8 cellular contexts compared by ENCODE assay signal in genomic region chr1:220680085-220680687, GRCh38. TPM values are rescaled to one million over a fixed set of nuclear protein-coding genes. Genes with fewer than 3 reads are reported as not detected.
DNase-seq lines count a peak whose midpoint lies in the region; ATAC-seq, FAIRE-seq and TF ChIP-seq lines count a peak whose summit lies in the region.

No MANE protein-coding gene starts in this region.

- no peak overlapping the region for H3K4me2 ChIP-seq in endothelial cell of umbilical vein (ENCODE audit: insufficient read depth, low read length)

- no peak overlapping the region for H3K4me3 ChIP-seq in RWPE2 (ENCODE audit: severe bottlenecking)
- no peak overlapping the region for H3K4me3 ChIP-seq in endothelial cell of umbilical vein (replicated peaks in 1 of 3; ENCODE audit: insufficient read depth in 1 of 3, low read depth in 1 of 3, low read length in 3 of 3)
- H3K4me3 ChIP-seq in naive thymus-derived CD4-positive, alpha-beta T cell (ENCODE audit: low read length): no peak overlapping the region

- POLR2A ChIA-PET in endothelial cell of umbilical vein (lab: Charles Lee): no interaction called here
- POLR2A ChIA-PET in naive thymus-derived CD4-positive, alpha-beta T cell (lab: Charles Lee): no interaction called here

- H3K79me2 ChIP-seq in endothelial cell of umbilical vein (ENCODE audit: control insufficient read depth, insufficient read depth, low read length): no peaks in the 10 kb centered on the region

- no peaks in the 10 kb centered on the region for H4K20me1 ChIP-seq in endothelial cell of umbilical vein (replicated peaks; ENCODE audit: control insufficient read depth, extremely low read depth, insufficient read depth, low read length)

- H3K9ac ChIP-seq in endothelial cell of umbilical vein (replicated peaks; ENCODE audit: extremely low read depth, insufficient read depth, low read length): no peak overlapping the region

- H3K27ac Mint-ChIP-seq in naive thymus-derived CD4-positive, alpha-beta T cell: no peak overlapping the region

- H3K27me3 ChIP-seq in RWPE2 (ENCODE audit: insufficient read depth, poor library complexity, severe bottlenecking): no peaks in the 10 kb centered on the region
- no peaks in the 10 kb centered on the region for H3K27me3 ChIP-seq in endothelial cell of umbilical vein (ENCODE audit: control insufficient read depth in 2 of 2, insufficient read depth in 2 of 2, low read length in 2 of 2)
- no peaks in the 10 kb centered on the region for H3K27me3 ChIP-seq in naive thymus-derived CD4-positive, alpha-beta T cell (ENCODE audit: control insufficient read depth in 2 of 2, insufficient read depth in 2 of 2, low read length in 2 of 2)

- ATAC-seq in GM21786 (IDR thresholded peaks at IDR 0.05; ENCODE audit: unreplicated experiment) (peak; percentile 94), RWPE2 (ENCODE audit: low read depth) (peak; percentile 61; the same call in 2 of the 3 replicates)
- ATAC-seq in naive thymus-derived CD4-positive, alpha-beta T cell: peak; percentile 81

- H3K27ac ChIP-seq in 22Rv1 (no peak overlapping the region), RWPE2 (ENCODE audit: poor library complexity, severe bottlenecking) (no peak overlapping the region), endothelial cell of umbilical vein (ENCODE audit: insufficient read depth, low read depth, low read length) (no peak overlapping the region)
- H3K27ac ChIP-seq in naive thymus-derived CD4-positive, alpha-beta T cell (ENCODE audit: low read depth, low read length): no peak overlapping the region

- intact Hi-C loops in endothelial cell of umbilical vein (cut with micrococcal nuclease): loop anchor here (1.0 to 10.0 kb wide), 4 partner anchors 53 to 495 kb away; no protein-coding TSS in a partner anchor
- intact Hi-C loops in naive thymus-derived CD4-positive, alpha-beta T cell (cut with micrococcal nuclease): loop anchor here (1.0 kb wide), 2 partner anchors 53 to 96 kb away; no protein-coding TSS in a partner anchor

- peak; percentile 83 for FAIRE-seq in G401.6 (lab: Jason Lieb, UNC)
- no peak for FAIRE-seq in HTR-8/SVneo (lab: Jason Lieb, UNC)
- FAIRE-seq in endothelial cell of umbilical vein (lab: Jason Lieb, UNC): peak; percentile 83

- H3K4me1 ChIP-seq in RWPE2 (ENCODE audit: insufficient read depth, poor library complexity, severe bottlenecking) (no peaks in the 10 kb centered on the region), endothelial cell of umbilical vein (ENCODE audit: control insufficient read depth, extremely low read depth, insufficient read depth, low read length) (no peaks in the 10 kb centered on the region)
- H3K4me1 ChIP-seq in naive thymus-derived CD4-positive, alpha-beta T cell (ENCODE audit: control insufficient read depth in 2 of 2, insufficient read depth in 2 of 2, low read length in 2 of 2): peaks cover 0 to 3% of the 10 kb centered on the region in 2 donors

- H3K4me1 Mint-ChIP-seq in naive thymus-derived CD4-positive, alpha-beta T cell: peaks cover 0 to 5% (median 2%) of the 10 kb centered on the region in 7 donors

- peaks cover 0 to 6% (median 1%) of the 10 kb centered on the region in 5 donors for H3K27me3 Mint-ChIP-seq in naive thymus-derived CD4-positive, alpha-beta T cell

- TF ChIP-seq POLR2A in endothelial cell of umbilical vein (IDR thresholded peaks at IDR 0.05; ENCODE audit: low read depth, low read length): no peak

- DNase-seq in HTR-8/SVneo (ENCODE audit: insufficient read length, low spot score): peak; percentile 54
- no peak for DNase-seq in RWPE2 (ENCODE audit: low spot score)
- DNase-seq in endothelial cell of umbilical vein (ENCODE audit: low read depth, low spot score): peak; percentile 70
- peak in 4 of 9 donors; percentile 16 to 32 (median 26) for DNase-seq in naive thymus-derived CD4-positive, alpha-beta T cell
- DNase-seq in activated gamma-delta T cell treated with Interleukin-2 at 50 U/mL for 16 hours: no peak

- no peaks in the 10 kb centered on the region for H3K9me1 ChIP-seq in endothelial cell of umbilical vein (replicated peaks; ENCODE audit: control insufficient read depth, extremely low read depth, insufficient read depth, low read length)

- H3K9me3 Mint-ChIP-seq in naive thymus-derived CD4-positive, alpha-beta T cell: peaks cover 0 to 1% (median 0%) of the 10 kb centered on the region in 11 donors

- dilution Hi-C loops in endothelial cell of umbilical vein (cut with MboI; ENCODE audit: extremely low pct_ligation_motif_present, low sequenced_read_pairs): no loop called here

- H3K9me3 ChIP-seq in RWPE2 (ENCODE audit: severe bottlenecking): no peaks in the 10 kb centered on the region
- H3K9me3 ChIP-seq in endothelial cell of umbilical vein (replicated peaks; ENCODE audit: control insufficient read depth, insufficient read depth, low read length): no peaks in the 10 kb centered on the region
- no peaks in the 10 kb centered on the region for H3K9me3 ChIP-seq in naive thymus-derived CD4-positive, alpha-beta T cell (ENCODE audit: control insufficient read depth in 2 of 3, low read length in 3 of 3)

- no peak overlapping the region for H3K4me3 Mint-ChIP-seq in naive thymus-derived CD4-positive, alpha-beta T cell

- no peaks in the 10 kb centered on the region for H3K36me3 Mint-ChIP-seq in naive thymus-derived CD4-positive, alpha-beta T cell

- peak overlapping the region; percentile 65 for H2AFZ ChIP-seq in endothelial cell of umbilical vein (ENCODE audit: low read depth, low read length)

- H3K36me3 ChIP-seq in RWPE2 (ENCODE audit: low read depth): no peaks in the 10 kb centered on the region
- H3K36me3 ChIP-seq in endothelial cell of umbilical vein (ENCODE audit: control insufficient read depth in 2 of 2, extremely low read depth in 1 of 2, insufficient read depth in 2 of 2, low read length in 2 of 2): no peaks in the 10 kb centered on the region
- no peaks in the 10 kb centered on the region for H3K36me3 ChIP-seq in naive thymus-derived CD4-positive, alpha-beta T cell (ENCODE audit: control insufficient read depth in 2 of 3, insufficient read depth in 3 of 3, low read length in 3 of 3)

- peak; percentile 98 for TF ChIP-seq CTCF in 22Rv1 (IDR thresholded peaks at IDR 0.05)
- TF ChIP-seq CTCF in RWPE2 (IDR thresholded peaks at IDR 0.05; ENCODE audit: poor library complexity, severe bottlenecking): peak; percentile 64
- TF ChIP-seq CTCF in endothelial cell of umbilical vein (IDR thresholded peaks at IDR 0.05; ENCODE audit: extremely low read depth in 1 of 2, insufficient read depth in 1 of 2, low read depth in 1 of 2, low read length in 2 of 2): peak; percentile 60 to 64

- CTCF ChIA-PET in endothelial cell of umbilical vein (lab: Charles Lee): interaction anchor here (0.6 to 2.8 kb wide), 10 partner anchors 9 to 96 kb away, joined by 3 to 22 read pairs (median 4); no protein-coding TSS in a partner anchor
- CTCF ChIA-PET in naive thymus-derived CD4-positive, alpha-beta T cell (lab: Charles Lee): interaction anchor here (2.6 kb wide), 1 partner anchor 53 kb away, joined by 9 read pairs; no protein-coding TSS in a partner anchor

- no TSS peak for BruUV-seq in endothelial cell of umbilical vein (replicated peaks; lab: Mats Ljungman, UMichigan)

TF ChIP-seq in endothelial cell of umbilical vein, 7 proteins besides CTCF, POLR2A, EP300 and RAD21:
- TF ChIP-seq MAX (IDR thresholded peaks at IDR 0.05; ENCODE audit: insufficient read depth, insufficient read length) (no peak), JUN (IDR thresholded peaks at IDR 0.05; ENCODE audit: borderline replicate concordance, insufficient read depth, insufficient read length, low read depth) (no peak)

RNA-seq across cellular contexts. Expression of gene C1orf115, which starts 10.0 kb away (rescaled TPM):
- total RNA-seq in endothelial cell of umbilical vein: 15.8 and 16.4 TPM in 2 replicates
- 10.6 and 11.1 TPM in 2 replicates for polyA plus RNA-seq in endothelial cell of umbilical vein
- polyA plus RNA-seq in endothelial cell of umbilical vein (2011; cell fraction: cytosol; rRNA removed): 17.3 and 18.9 TPM in 2 replicates
- polyA plus RNA-seq in endothelial cell of umbilical vein (2011; cell fraction: nucleus; rRNA removed): 8.7 and 8.9 TPM in 2 replicates
- 40.3 and 42.2 TPM in 2 replicates for polyA plus RNA-seq in endothelial cell of umbilical vein (2012)
- polyA minus RNA-seq in endothelial cell of umbilical vein: 13.5 and 15.0 TPM in 2 replicates
- not detected for polyA minus RNA-seq in endothelial cell of umbilical vein (2011; cell fraction: cytosol; rRNA and poly(A)+ RNA removed)
- 3.1 and 3.6 TPM in 2 replicates for polyA minus RNA-seq in endothelial cell of umbilical vein (2011; cell fraction: nucleus; rRNA and poly(A)+ RNA removed)
- total RNA-seq in naive thymus-derived CD4-positive, alpha-beta T cell: 1 to 10 TPM in 4 of 5 experiments, under 1 TPM in 1; 0.17 to 2.1 (median 1.5) TPM
- polyA plus RNA-seq in naive thymus-derived CD4-positive, alpha-beta T cell: 1 to 10 TPM; 1.9 to 3.2 TPM

Comparison
In these comparisons a context has a peak if more than half of its experiments do, and no peak if none do; other contexts are left out.
1. DNase-seq: peak in HTR-8/SVneo (single experiment) and endothelial cell of umbilical vein (single experiment); none in RWPE2 (single experiment) and activated gamma-delta T cell treated with Interleukin-2 at 50 U/mL for 16 hours (single experiment).
2. Peak in every context shown above with its lines, with median percentiles within 50 percentile points of each other: CTCF ChIP-seq and ATAC-seq.